In the genomic region with DNA sequence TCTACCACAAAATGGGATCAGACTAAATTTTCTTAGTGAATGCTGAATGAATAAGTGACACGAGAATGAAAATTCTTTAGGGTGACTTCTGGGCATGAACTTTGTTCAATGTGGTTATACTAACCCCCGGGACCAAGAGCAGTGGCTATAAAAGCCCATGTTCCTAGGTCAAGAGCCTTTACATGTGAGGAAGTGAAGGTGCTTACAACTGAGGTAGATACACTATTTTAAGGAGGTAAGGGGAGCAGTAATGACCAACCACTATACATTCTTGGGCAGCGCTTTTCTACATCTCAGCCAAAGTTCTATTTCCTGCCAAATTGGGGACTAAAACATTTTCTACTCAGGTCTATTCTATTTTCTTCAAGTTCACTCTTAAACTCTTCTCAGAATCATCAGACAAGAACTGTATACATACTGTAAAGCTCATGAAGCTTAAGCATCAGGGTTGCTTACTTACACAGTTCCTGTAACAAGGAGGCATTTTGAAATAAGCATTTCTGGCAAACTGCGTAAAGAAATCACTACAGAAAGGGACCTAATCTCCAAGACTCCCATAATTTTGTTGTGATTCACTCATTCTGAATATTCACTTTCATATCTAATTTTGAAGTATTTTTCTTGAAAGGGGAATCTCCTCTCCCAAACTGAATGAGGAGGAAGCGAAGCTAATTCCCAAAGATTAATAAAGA, we compare ENCODE assay signal across 12 cellular contexts. TPM values are rescaled to one million over a fixed set of nuclear protein-coding genes. Genes with fewer than 3 reads are reported as not detected.
A peak's percentile ranks its signal among the peaks of the same experiment; 100 is the strongest.
DNase-seq lines count a peak whose midpoint lies in the region; ATAC-seq and TF ChIP-seq lines count a peak whose summit lies in the region.
"Had no signal": no experiment of that assay in that cellular context is flagged by ENCODE, and none has a peak within 500 bp of the region (broad histone marks: within the 10 kb centered on the region; RNA-seq: fewer than 3 reads in every experiment).

No MANE protein-coding gene starts in this region.

- H2AFZ ChIP-seq in ACC112 (ENCODE audit: low read length, unreplicated experiment) (peak overlapping the region; percentile 46), PC-3 (ENCODE audit: low read length) (no peak overlapping the region)

- TSS peak; percentile 37 for BruUV-seq in PC-3 (replicated peaks; lab: Mats Ljungman, UMichigan)

- no peak for ATAC-seq in PC-3
- ATAC-seq in omental fat pad (ENCODE audit: low FRiP score), result peak; percentile 39
- ATAC-seq in HG03196 (IDR thresholded peaks at IDR 0.05; ENCODE audit: unreplicated experiment), result no peak
- ATAC-seq: naive thymus-derived CD4-positive, alpha-beta T cell had no signal

- H3K27ac ChIP-seq in ACC112 (ENCODE audit: low read depth, low read length) (peak overlapping the region; percentile 73), PC-3 (ENCODE audit: low read length) (peak overlapping the region; percentile 92)

- intact Hi-C loops in PC-3 (cut with micrococcal nuclease), result loop anchor here (1.0 to 10.0 kb wide), 3 partner anchors 11 to 219 kb away; no protein-coding TSS in a partner anchor

- peak; percentile 46 for DNase-seq in PC-3
- no peak for DNase-seq in epithelial cell of proximal tubule (ENCODE audit: low read depth)
- no peak for DNase-seq in omental fat pad (ENCODE audit: low spot score)
- DNase-seq in activated gamma-delta T cell (lab: John Stamatoyannopoulos, UW), result no peak
- no peak for DNase-seq in NCI-H510A treated with DMSO at 0.1 percent for 48 hours (lab: John Stamatoyannopoulos, UW)
- DNase-seq in T1000 (lab: John Stamatoyannopoulos, UW), result no peak
- DNase-seq: BE2C; central memory CD4-positive, alpha-beta T cell; naive thymus-derived CD4-positive, alpha-beta T cell had no signal

- peak overlapping the region; percentile 92 for H3K9ac ChIP-seq in PC-3 (ENCODE audit: low read length)

- H3K79me2 ChIP-seq in ACC112 (ENCODE audit: control insufficient read depth, insufficient read depth, low read length, unreplicated experiment) (peaks cover 66% of the 10 kb centered on the region), PC-3 (ENCODE audit: low read length) (peaks cover 87% of the 10 kb centered on the region)

- H3K27me3 ChIP-seq in ACC112 (ENCODE audit: insufficient read depth, low read length), result no peaks in the 10 kb centered on the region
- no peaks in the 10 kb centered on the region for H3K27me3 ChIP-seq in PC-3 (ENCODE audit: low read length)
- H3K27me3 ChIP-seq: tibial nerve had no signal

- no peaks in the 10 kb centered on the region for H3K9me2 ChIP-seq in PC-3 (replicated peaks; ENCODE audit: low read length)

- H3K4me2 ChIP-seq in PC-3 (ENCODE audit: low read length), result peak overlapping the region; percentile 87

- H3K4me1 ChIP-seq in ACC112 (ENCODE audit: control insufficient read depth, insufficient read depth, low read length, unreplicated experiment) (peaks cover 28% of the 10 kb centered on the region), PC-3 (ENCODE audit: insufficient read depth, low read length) (peaks cover 41% of the 10 kb centered on the region)
- H3K4me1 ChIP-seq: BE2C had no signal

- no peaks in the 10 kb centered on the region for H3K9me3 ChIP-seq in PC-3 (ENCODE audit: low read length)
- H3K9me3 ChIP-seq: BE2C had no signal

- peaks cover 21% of the 10 kb centered on the region for H3F3A ChIP-seq in PC-3 (ENCODE audit: low read length, unreplicated experiment)

- H3K4me3 ChIP-seq in ACC112 (ENCODE audit: low read depth, low read length), result peak overlapping the region; percentile 95
- peak overlapping the region; percentile 96 for H3K4me3 ChIP-seq in PC-3 (ENCODE audit: low read length)
- peak overlapping the region; percentile 75 for H3K4me3 ChIP-seq in epithelial cell of proximal tubule (ENCODE audit: low read depth, low read length)

- peaks cover 13% of the 10 kb centered on the region for H4K20me1 ChIP-seq in PC-3 (ENCODE audit: low read length)

- POLR2A ChIA-PET in PC-3 (lab: Charles Lee; ENCODE audit: unreplicated experiment), result interaction anchor here (0.6 kb wide), 1 partner anchor 25 kb away, joined by 9 read pairs; no protein-coding TSS in a partner anchor

- H3K36me3 ChIP-seq in ACC112 (ENCODE audit: insufficient read depth, low read length) (0 out of 2 replicates have a peak, but pooled peaks cover 16% of the 10 kb centered on the region), PC-3 (ENCODE audit: low read depth, low read length) (peaks cover 15% of the 10 kb centered on the region)
- H3K36me3 ChIP-seq: BE2C, tibial nerve had no signal

- CTCF ChIA-PET in PC-3 (lab: Charles Lee), result no interaction called here

- TF ChIP-seq CTCF in PC-3 (conservative IDR thresholded peaks at IDR 0.05; ENCODE audit: low read depth, low read length) (no peak), epithelial cell of proximal tubule (conservative IDR thresholded peaks at IDR 0.05; ENCODE audit: low read depth, low read length) (no peak), omental fat pad (IDR thresholded peaks at IDR 0.05) (no peak)

RNA-seq across cellular contexts. Expression of a gene that starts 8.5 kb away (rescaled TPM):
- total RNA-seq in PC-3 (2014; rRNA removed), result 161 and 166 TPM in 2 replicates
- 131 and 132 TPM in 2 replicates for total RNA-seq in epithelial cell of proximal tubule
- 100 to 1,000 TPM in 1 of 4 donors, 10 to 100 TPM in 3; 43.8 to 129 (median 77.1) TPM for total RNA-seq in omental fat pad
